15 cellular contexts compared by ENCODE assay signal in the genomic region with DNA sequence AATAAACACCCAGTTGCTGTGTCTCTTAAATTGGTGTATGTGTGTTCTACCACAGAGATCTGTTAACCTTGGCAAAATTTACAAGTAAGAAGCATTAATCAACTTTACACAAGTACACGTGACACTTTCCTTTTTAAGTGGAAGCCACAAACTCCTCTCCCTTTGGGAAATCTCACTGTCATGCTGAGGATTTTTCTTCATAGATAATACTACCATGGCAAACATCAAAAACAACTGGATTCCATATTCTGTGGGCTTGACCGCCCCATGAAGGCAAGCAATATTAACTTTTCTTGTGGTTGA.
DNase-seq lines count a peak whose midpoint lies in the region; ATAC-seq, FAIRE-seq and TF ChIP-seq lines count a peak whose summit lies in the region.
"Had no signal": no experiment of that assay in that cellular context is flagged by ENCODE, and none has a peak within 500 bp of the region (broad histone marks: within the 10 kb centered on the region; RNA-seq: fewer than 3 reads in every experiment).

No MANE protein-coding gene starts in this region.

- peak; percentile 56 for FAIRE-seq in D721Med (lab: Jason Lieb, UNC)

- no peaks in the 10 kb centered on the region for H3K36me3 ChIP-seq in SJSA1
- no peaks in the 10 kb centered on the region for H3K36me3 ChIP-seq in rectal smooth muscle tissue (ENCODE audit: control insufficient read depth, insufficient read depth, low read length)
- H3K36me3 ChIP-seq: suprapubic skin had no signal

- H3K27me3 ChIP-seq in SJSA1 (replicated peaks) (no peaks in the 10 kb centered on the region), rectal smooth muscle tissue (ENCODE audit: control insufficient read depth, insufficient read depth, low read length) (no peaks in the 10 kb centered on the region)
- H3K27me3 ChIP-seq: suprapubic skin had no signal

- no peak for TF ChIP-seq CTCF in D721Med (IDR thresholded peaks at IDR 0.05; ENCODE audit: insufficient read depth, missing control alignments)

- H3K27ac ChIP-seq in SJSA1 (peak overlapping the region; percentile 78), rectal smooth muscle tissue (ENCODE audit: low read depth, low read length) (peak overlapping the region; percentile 76)
- H3K27ac ChIP-seq: suprapubic skin had no signal

- H3K4me1 ChIP-seq in SJSA1 (replicated peaks), result peaks cover 24% of the 10 kb centered on the region
- peaks cover 36% of the 10 kb centered on the region for H3K4me1 ChIP-seq in rectal smooth muscle tissue (ENCODE audit: control insufficient read depth, insufficient read depth, low read length)

- no peaks in the 10 kb centered on the region for H3K9me3 ChIP-seq in SJSA1 (replicated peaks)
- H3K9me3 ChIP-seq: suprapubic skin had no signal

- ATAC-seq in HG03520 (IDR thresholded peaks at IDR 0.05; ENCODE audit: unreplicated experiment), result no peak
- ATAC-seq: activated CD8-positive, alpha-beta memory T cell treated with anti-CD3 and anti-CD28 coated beads, Interleukin-2, amount 10 ng/mL, durations not matched to agents 7 days and 5 days; left colon had no signal

- DNase-seq in D721Med (ENCODE audit: insufficient read length, low spot score) (no peak), SJSA1 (ENCODE audit: low read depth in 1 of 2, low spot score in 2 of 2) (no peak), fibroblast of peridontal ligament (ENCODE audit: extremely low read depth) (peak; percentile 59), T-helper 9 cell (no peak), superior temporal gyrus (ENCODE audit: extremely low spot score) (no peak)
- no peak for DNase-seq in activated CD4-positive, alpha-beta T cell treated with anti-CD3 and anti-CD28 coated beads, Interleukin-2, amount 50 U/mL, for 4 hours
- DNase-seq: activated CD8-positive, alpha-beta memory T cell treated with anti-CD3 and anti-CD28 coated beads, Interleukin-2, amount 10 ng/mL, durations not matched to agents 7 days and 5 days; activated gamma-delta T cell treated with Interleukin-2 at 50 U/mL for 16 hours; cerebellar nuclear complex; MM.1S; NK-92 treated with Interleukin-12 subunit alpha and Interleukin-12 subunit beta, amount 100 ng/mL, for 24 hours had no signal

- no peak overlapping the region for H3K9ac ChIP-seq in rectal smooth muscle tissue (ENCODE audit: low read length)

- H3K4me3 ChIP-seq in SJSA1 (no peak overlapping the region), rectal smooth muscle tissue (ENCODE audit: low read length) (no peak overlapping the region)
- H3K4me3 ChIP-seq: suprapubic skin had no signal
